23 cellular contexts compared by ENCODE assay signal in the genomic region with DNA sequence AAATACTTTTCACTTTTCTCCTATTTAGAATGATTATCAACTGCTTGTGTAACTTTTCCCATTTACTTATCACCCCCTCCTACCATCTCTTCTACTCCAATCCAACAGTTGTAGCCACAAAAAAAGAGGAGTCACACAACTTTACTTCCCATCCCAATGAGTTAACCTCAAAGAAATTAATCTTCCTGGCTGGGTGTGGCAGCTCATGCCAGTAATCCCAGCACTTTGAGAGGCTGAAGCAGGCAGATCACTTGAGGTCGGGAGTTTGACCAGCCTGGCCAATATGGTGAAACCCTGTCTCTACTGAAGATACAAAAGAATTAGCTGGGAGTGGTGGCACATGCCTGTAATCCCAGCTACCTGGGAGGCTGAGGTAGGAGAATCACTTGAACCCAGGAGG.
"Had no signal": no experiment of that assay in that cellular context is flagged by ENCODE, and none has a peak within 500 bp of the region (broad histone marks: within the 10 kb centered on the region; RNA-seq: fewer than 3 reads in every experiment).

No MANE protein-coding gene starts in this region.

- H3K9me3 ChIP-seq: breast epithelium, esophagus squamous epithelium, heart left ventricle, right lobe of liver, SK-N-SH, testis had no signal

- H3K27me3 Mint-ChIP-seq: central memory CD8-positive, alpha-beta T cell; effector memory CD8-positive, alpha-beta T cell; T-cell had no signal

- H3K4me1 ChIP-seq: breast epithelium, right lobe of liver, testis had no signal

- H3K27me3 ChIP-seq: breast epithelium, dorsolateral prefrontal cortex, esophagus squamous epithelium, heart left ventricle, right lobe of liver, testis had no signal

- H3K4me2 ChIP-seq: SK-N-SH had no signal

- ATAC-seq: activated naive CD4-positive, alpha-beta T cell treated with anti-CD3 and anti-CD28 coated beads, Interleukin-2, amount 50 U/mL, for 72 hours; effector memory CD8-positive, alpha-beta T cell; heart left ventricle; left ventricle myocardium superior; right lobe of liver; T-cell; WTC11 had no signal

- H3K27ac ChIP-seq: breast epithelium, dorsolateral prefrontal cortex, esophagus squamous epithelium, heart left ventricle, right lobe of liver, testis had no signal

- DNase-seq: activated CD4-positive, alpha-beta T cell treated with anti-CD3 and anti-CD28 coated beads for 4 hours; activated CD4-positive, alpha-beta T cell treated with anti-CD3 and anti-CD28 coated beads, Interleukin-2, amount 50 U/mL, for 48 hours; activated gamma-delta T cell; amniotic stem cell; dorsolateral prefrontal cortex; effector memory CD8-positive, alpha-beta T cell; esophagus squamous epithelium; heart left ventricle; left ventricle myocardium superior; nucleus accumbens; right lobe of liver; SK-N-SH; small intestine; stimulated activated CD4-positive, alpha-beta T cell treated with anti-CD3 and anti-CD28 coated beads, Interleukin-2, amount 100 ng/mL, for 24 hours; stimulated activated naive CD4-positive, alpha-beta T cell; T-cell; testis; trophoblast cell had no signal

- H3K9me3 Mint-ChIP-seq: activated naive CD4-positive, alpha-beta T cell treated with anti-CD3 and anti-CD28 coated beads, Interleukin-2, amount 50 U/mL, for 72 hours; activated T-helper 1 cell treated with anti-CD3 and anti-CD28 coated beads, Interleukin-12 subunit alpha, Interleukin-12 subunit beta, Interleukin-2, Interleukin-4 antibody, amounts not matched to agents 30 ng/mL and 10 ng/mL and 1 ng/mL, durations not matched to agents 14 hours and 24 hours and 36 hours; central memory CD8-positive, alpha-beta T cell; effector memory CD8-positive, alpha-beta T cell; T-cell; WTC11 had no signal

- H3K4me3 Mint-ChIP-seq: activated T-helper 1 cell treated with anti-CD3 and anti-CD28 coated beads, Interleukin-12 subunit alpha, Interleukin-12 subunit beta, Interleukin-2, Interleukin-4 antibody, amounts not matched to agents 30 ng/mL and 10 ng/mL and 1 ng/mL, durations not matched to agents 14 hours and 24 hours and 36 hours; central memory CD8-positive, alpha-beta T cell; effector memory CD8-positive, alpha-beta T cell; T-cell; WTC11 had no signal

- H3K4me1 Mint-ChIP-seq: central memory CD8-positive, alpha-beta T cell had no signal

- H3K27ac Mint-ChIP-seq: activated T-helper 1 cell treated with anti-CD3 and anti-CD28 coated beads, Interleukin-12 subunit alpha, Interleukin-12 subunit beta, Interleukin-2, Interleukin-4 antibody, amounts not matched to agents 30 ng/mL and 10 ng/mL and 1 ng/mL, durations not matched to agents 14 hours and 24 hours and 36 hours; effector memory CD8-positive, alpha-beta T cell; WTC11 had no signal

- H3K4me3 ChIP-seq: breast epithelium, dorsolateral prefrontal cortex, esophagus squamous epithelium, heart left ventricle, right lobe of liver, testis had no signal

- H3K36me3 ChIP-seq: breast epithelium had no signal

- H3K9me2 ChIP-seq: SK-N-SH had no signal
